Comparison of ENCODE assay signal across 1 cellular context in genomic region chr3:62186967-62187366, GRCh38.
TF ChIP-seq lines count a peak whose summit lies in the region.

No MANE protein-coding gene starts in this region.

TF ChIP-seq in WTC11, 78 proteins besides CTCF, POLR2A, EP300 and RAD21 (continued from another document):
- TF ChIP-seq, protein P1, sequence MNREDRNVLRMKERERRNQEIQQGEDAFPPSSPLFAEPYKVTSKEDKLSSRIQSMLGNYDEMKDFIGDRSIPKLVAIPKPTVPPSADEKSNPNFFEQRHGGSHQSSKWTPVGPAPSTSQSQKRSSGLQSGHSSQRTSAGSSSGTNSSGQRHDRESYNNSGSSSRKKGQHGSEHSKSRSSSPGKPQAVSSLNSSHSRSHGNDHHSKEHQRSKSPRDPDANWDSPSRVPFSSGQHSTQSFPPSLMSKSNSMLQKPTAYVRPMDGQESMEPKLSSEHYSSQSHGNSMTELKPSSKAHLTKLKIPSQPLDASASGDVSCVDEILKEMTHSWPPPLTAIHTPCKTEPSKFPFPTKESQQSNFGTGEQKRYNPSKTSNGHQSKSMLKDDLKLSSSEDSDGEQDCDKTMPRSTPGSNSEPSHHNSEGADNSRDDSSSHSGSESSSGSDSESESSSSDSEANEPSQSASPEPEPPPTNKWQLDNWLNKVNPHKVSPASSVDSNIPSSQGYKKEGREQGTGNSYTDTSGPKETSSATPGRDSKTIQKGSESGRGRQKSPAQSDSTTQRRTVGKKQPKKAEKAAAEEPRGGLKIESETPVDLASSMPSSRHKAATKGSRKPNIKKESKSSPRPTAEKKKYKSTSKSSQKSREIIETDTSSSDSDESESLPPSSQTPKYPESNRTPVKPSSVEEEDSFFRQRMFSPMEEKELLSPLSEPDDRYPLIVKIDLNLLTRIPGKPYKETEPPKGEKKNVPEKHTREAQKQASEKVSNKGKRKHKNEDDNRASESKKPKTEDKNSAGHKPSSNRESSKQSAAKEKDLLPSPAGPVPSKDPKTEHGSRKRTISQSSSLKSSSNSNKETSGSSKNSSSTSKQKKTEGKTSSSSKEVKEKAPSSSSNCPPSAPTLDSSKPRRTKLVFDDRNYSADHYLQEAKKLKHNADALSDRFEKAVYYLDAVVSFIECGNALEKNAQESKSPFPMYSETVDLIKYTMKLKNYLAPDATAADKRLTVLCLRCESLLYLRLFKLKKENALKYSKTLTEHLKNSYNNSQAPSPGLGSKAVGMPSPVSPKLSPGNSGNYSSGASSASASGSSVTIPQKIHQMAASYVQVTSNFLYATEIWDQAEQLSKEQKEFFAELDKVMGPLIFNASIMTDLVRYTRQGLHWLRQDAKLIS (CRISPR knock-in tag; IDR thresholded peaks at IDR 0.05; ENCODE audit: borderline replicate concordance), result no peak
- TF ChIP-seq ELF4 (CRISPR knock-in tag; IDR thresholded peaks at IDR 0.05; ENCODE audit: low read depth) (no peak), NFYB (CRISPR knock-in tag; conservative IDR thresholded peaks at IDR 0.05; ENCODE audit: low read depth) (no peak), NR1H2 (CRISPR knock-in tag; IDR thresholded peaks at IDR 0.05) (no peak), MXD4 (CRISPR knock-in tag; IDR thresholded peaks at IDR 0.05; ENCODE audit: borderline replicate concordance) (no peak), MYBL2 (CRISPR knock-in tag; IDR thresholded peaks at IDR 0.05) (no peak), JUN (CRISPR knock-in tag; IDR thresholded peaks at IDR 0.05) (no peak)
- TF ChIP-seq, protein P2, sequence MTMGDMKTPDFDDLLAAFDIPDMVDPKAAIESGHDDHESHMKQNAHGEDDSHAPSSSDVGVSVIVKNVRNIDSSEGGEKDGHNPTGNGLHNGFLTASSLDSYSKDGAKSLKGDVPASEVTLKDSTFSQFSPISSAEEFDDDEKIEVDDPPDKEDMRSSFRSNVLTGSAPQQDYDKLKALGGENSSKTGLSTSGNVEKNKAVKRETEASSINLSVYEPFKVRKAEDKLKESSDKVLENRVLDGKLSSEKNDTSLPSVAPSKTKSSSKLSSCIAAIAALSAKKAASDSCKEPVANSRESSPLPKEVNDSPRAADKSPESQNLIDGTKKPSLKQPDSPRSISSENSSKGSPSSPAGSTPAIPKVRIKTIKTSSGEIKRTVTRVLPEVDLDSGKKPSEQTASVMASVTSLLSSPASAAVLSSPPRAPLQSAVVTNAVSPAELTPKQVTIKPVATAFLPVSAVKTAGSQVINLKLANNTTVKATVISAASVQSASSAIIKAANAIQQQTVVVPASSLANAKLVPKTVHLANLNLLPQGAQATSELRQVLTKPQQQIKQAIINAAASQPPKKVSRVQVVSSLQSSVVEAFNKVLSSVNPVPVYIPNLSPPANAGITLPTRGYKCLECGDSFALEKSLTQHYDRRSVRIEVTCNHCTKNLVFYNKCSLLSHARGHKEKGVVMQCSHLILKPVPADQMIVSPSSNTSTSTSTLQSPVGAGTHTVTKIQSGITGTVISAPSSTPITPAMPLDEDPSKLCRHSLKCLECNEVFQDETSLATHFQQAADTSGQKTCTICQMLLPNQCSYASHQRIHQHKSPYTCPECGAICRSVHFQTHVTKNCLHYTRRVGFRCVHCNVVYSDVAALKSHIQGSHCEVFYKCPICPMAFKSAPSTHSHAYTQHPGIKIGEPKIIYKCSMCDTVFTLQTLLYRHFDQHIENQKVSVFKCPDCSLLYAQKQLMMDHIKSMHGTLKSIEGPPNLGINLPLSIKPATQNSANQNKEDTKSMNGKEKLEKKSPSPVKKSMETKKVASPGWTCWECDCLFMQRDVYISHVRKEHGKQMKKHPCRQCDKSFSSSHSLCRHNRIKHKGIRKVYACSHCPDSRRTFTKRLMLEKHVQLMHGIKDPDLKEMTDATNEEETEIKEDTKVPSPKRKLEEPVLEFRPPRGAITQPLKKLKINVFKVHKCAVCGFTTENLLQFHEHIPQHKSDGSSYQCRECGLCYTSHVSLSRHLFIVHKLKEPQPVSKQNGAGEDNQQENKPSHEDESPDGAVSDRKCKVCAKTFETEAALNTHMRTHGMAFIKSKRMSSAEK (CRISPR knock-in tag; IDR thresholded peaks at IDR 0.05; ENCODE audit: borderline replicate concordance), result no peak
- TF ChIP-seq, protein P3, sequence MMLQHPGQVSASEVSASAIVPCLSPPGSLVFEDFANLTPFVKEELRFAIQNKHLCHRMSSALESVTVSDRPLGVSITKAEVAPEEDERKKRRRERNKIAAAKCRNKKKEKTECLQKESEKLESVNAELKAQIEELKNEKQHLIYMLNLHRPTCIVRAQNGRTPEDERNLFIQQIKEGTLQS (CRISPR knock-in tag; conservative IDR thresholded peaks at IDR 0.05), result no peak
